In genomic region chr1:33609739-33610138, GRCh38 we compare ENCODE assay signal across 22 cellular contexts.
DNase-seq lines count a peak whose midpoint lies in the region; ATAC-seq and TF ChIP-seq lines count a peak whose summit lies in the region.
"Had no signal": no experiment of that assay in that cellular context is flagged by ENCODE, and none has a peak within 500 bp of the region (broad histone marks: within the 10 kb centered on the region; RNA-seq: fewer than 3 reads in every experiment).

No MANE protein-coding gene starts in this region.

- H3K27ac ChIP-seq in esophagus muscularis mucosa (replicated peaks in 1 of 4) = no peak overlapping the region
- H3K27ac ChIP-seq: BLaER1 had no signal

- no peaks in the 10 kb centered on the region for H3K9me3 ChIP-seq in esophagus muscularis mucosa
- H3K9me3 ChIP-seq: BE2C, BLaER1 had no signal

- peaks cover 0 to 14% (median 2%) of the 10 kb centered on the region in 4 donors for H3K27me3 ChIP-seq in esophagus muscularis mucosa
- H3K27me3 ChIP-seq: BE2C, BLaER1 had no signal

- WGBS in esophagus muscularis mucosa = 92% methylated on average over 5 of the region's 5 CpGs

- no peak for ATAC-seq in HG03280 (IDR thresholded peaks at IDR 0.05; ENCODE audit: unreplicated experiment)
- ATAC-seq: GM12878 had no signal

- intact Hi-C loops in esophagus muscularis mucosa (cut with DNase I) = loop anchor here (10.0 kb wide), 1 partner anchor 515 kb away; no protein-coding TSS in a partner anchor

- TF ChIP-seq EP300 in esophagus muscularis mucosa (IDR thresholded peaks at IDR 0.05) = no peak

- H3K36me3 ChIP-seq in esophagus muscularis mucosa = no peaks in the 10 kb centered on the region
- H3K36me3 ChIP-seq: BE2C, BLaER1 had no signal

- no peak for TF ChIP-seq CTCF in esophagus muscularis mucosa (IDR thresholded peaks at IDR 0.05)

- H3K4me3 ChIP-seq in esophagus muscularis mucosa = no peak overlapping the region
- H3K4me3 ChIP-seq: BLaER1, GM12878 had no signal

- H3K4me1 ChIP-seq in esophagus muscularis mucosa = peaks cover 0 to 8% (median 4%) of the 10 kb centered on the region in 4 donors
- H3K4me1 ChIP-seq: BE2C had no signal

- TF ChIP-seq POLR2A in esophagus muscularis mucosa (IDR thresholded peaks at IDR 0.05; ENCODE audit: low read depth) = no peak

- DNase-seq in NCI-H82 (lab: John Stamatoyannopoulos, UW) (peak; percentile 88), NCI-H82 treated with DMSO at 0.1 percent for 48 hours (lab: John Stamatoyannopoulos, UW; ENCODE audit: unreplicated experiment) (peak; percentile 62), esophagus muscularis mucosa (ENCODE audit: extremely low spot score) (peak; percentile 57), hepatic stellate cell (ENCODE audit: low spot score) (no peak), NCI-H526 treated with DMSO at 0.1 percent for 48 hours (lab: John Stamatoyannopoulos, UW) (no peak)
- DNase-seq: 8988T; ACHN; BE2C; C1 segment of cervical spinal cord; CD4-positive, alpha-beta memory T cell; CD4-positive, CD25-positive, alpha-beta regulatory T cell; CD8-positive, alpha-beta memory T cell; COR-L47; DMS 273 treated with DMSO at 0.1 percent for 48 hours; DMS153; DMS79; DND-41; EL; GDM1 had no signal

Comparison
In these comparisons a context has a peak if more than half of its experiments do, and no peak if none do; other contexts are left out.
1. DNase-seq: peak in NCI-H82 (single experiment), NCI-H82 treated with DMSO at 0.1 percent for 48 hours (single experiment) and esophagus muscularis mucosa (single experiment); none in hepatic stellate cell (single experiment) and NCI-H526 treated with DMSO at 0.1 percent for 48 hours (single experiment).